ENCODE assay signal across 14 cellular contexts in the genomic region with DNA sequence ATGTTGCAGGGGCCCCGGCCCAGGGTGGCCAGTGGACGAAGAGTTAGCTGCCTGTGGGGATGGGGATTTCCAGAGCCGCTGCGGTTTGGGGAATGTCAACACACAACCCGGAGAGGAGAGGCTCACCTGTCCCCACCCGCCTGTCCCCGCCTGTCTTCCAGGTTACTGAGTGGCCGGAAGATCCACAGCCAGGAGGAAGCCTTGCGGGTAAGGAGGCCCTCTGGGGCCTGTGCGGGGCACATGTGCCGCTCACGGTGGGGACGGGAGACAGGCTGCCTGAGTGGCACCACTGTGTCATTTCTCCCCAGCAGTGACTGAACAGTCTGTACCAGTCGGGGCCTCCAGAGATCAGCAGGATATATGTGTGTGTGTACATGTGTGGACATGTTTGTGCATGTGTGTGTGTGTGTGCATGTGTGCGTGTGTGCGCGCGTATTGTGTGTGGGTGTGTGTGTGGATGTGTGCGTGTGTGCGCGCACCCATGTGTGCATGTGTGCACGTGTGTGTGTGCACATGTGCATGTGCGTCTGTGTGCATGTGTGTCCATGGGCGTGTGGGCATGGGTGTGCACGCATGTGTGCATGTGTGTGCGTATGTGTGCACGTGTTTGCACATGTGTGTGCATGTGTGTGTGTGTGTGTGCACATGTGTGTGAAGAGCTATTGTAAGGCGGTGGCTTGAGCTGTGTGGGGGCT.
"Had no signal": no experiment of that assay in that cellular context is flagged by ENCODE, and none has a peak within 500 bp of the region (broad histone marks: within the 10 kb centered on the region; RNA-seq: fewer than 3 reads in every experiment).

No MANE protein-coding gene starts in this region.

- FAIRE-seq: frontal cortex had no signal

- DNase-seq: activated CD4-positive, alpha-beta T cell treated with anti-CD3 and anti-CD28 coated beads, Interleukin-2, amount 50 U/mL, for 1 hour; activated CD4-positive, CD25-positive, alpha-beta regulatory T cell; activated effector memory CD4-positive, alpha-beta T cell treated with Interleukin-2 at 50 U/mL for 16 hours; activated T-cell treated with anti-CD3 and anti-CD28 coated beads, Interleukin-2, amount 50 U/mL, for 1 hour; caudate nucleus; colonic mucosa; heart right ventricle; islet precursor cell; mesendoderm; stimulated activated CD4-positive, alpha-beta T cell treated with anti-CD3 and anti-CD28 coated beads, Interleukin-4, amount 100 ng/mL, for 1 hour; stimulated activated CD8-positive, alpha-beta memory T cell treated with anti-CD3 and anti-CD28 coated beads, Interleukin-4, amount 100 ng/mL, for 48 hours; tibial artery had no signal

- H3K79me2 ChIP-seq: parathyroid adenoma had no signal

- ATAC-seq: heart right ventricle had no signal

- H3K27me3 ChIP-seq: colonic mucosa, heart right ventricle, tibial artery had no signal

- H3K9me3 ChIP-seq: colonic mucosa, heart right ventricle, tibial artery had no signal

- H3K27ac ChIP-seq: colonic mucosa, heart right ventricle, parathyroid adenoma, tibial artery had no signal

- H3K4me1 ChIP-seq: colonic mucosa, parathyroid adenoma, tibial artery had no signal

- H2AFZ ChIP-seq: parathyroid adenoma had no signal

- H3K9ac ChIP-seq: parathyroid adenoma had no signal

- H3K4me3 ChIP-seq: colonic mucosa, heart right ventricle, tibial artery had no signal
